In the genomic region with DNA sequence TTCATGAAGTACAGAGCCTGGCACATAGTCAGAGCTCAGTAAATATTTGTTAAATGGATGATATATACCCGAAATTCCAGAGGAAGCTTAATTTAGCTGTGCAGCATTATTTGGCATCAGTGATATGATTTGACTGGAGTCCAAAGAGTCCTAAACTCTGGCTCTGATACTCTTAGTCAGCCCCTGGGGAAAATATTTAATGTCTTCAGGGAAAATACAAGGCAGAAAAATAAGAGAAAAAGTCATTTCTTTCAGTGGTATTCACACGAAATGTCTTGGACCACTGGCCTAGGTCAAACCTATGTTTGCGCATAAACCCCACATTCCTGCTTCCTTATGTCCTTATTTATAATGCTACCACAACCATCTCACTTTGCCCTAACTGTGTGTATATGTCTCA, we compare ENCODE assay signal across 34 cellular contexts. TPM values are rescaled to one million over a fixed set of nuclear protein-coding genes. Genes with fewer than 3 reads are reported as not detected.
"Had no signal": no experiment of that assay in that cellular context is flagged by ENCODE, and none has a peak within 500 bp of the region (broad histone marks: within the 10 kb centered on the region; RNA-seq: fewer than 3 reads in every experiment).

No MANE protein-coding gene starts in this region.

- DNase-seq: heart left ventricle; hypothalamus; immature natural killer cell; kidney; left colon; left lung; lower lobe of right lung; mammary epithelial cell; mesenchymal stem cell; naive thymus-derived CD8-positive, alpha-beta T cell; nucleus accumbens; ovary; right lobe of liver; stimulated activated CD4-positive, alpha-beta T cell treated with anti-CD3 and anti-CD28 coated beads, Interleukin-2, amount 100 ng/mL, for 48 hours; stimulated activated CD4-positive, alpha-beta T cell treated with anti-CD3 and anti-CD28 coated beads, Interleukin-4, amount 100 ng/mL, for 4 hours; stimulated activated CD8-positive, alpha-beta memory T cell treated with anti-CD3 and anti-CD28 coated beads, Interleukin-4, amount 100 ng/mL, for 48 hours; stimulated activated naive CD4-positive, alpha-beta T cell treated with Interleukin-2 at 50 U/mL for 16 hours; stimulated activated naive CD8-positive, alpha-beta T cell treated with anti-CD3 and anti-CD28 coated beads, Interleukin-15, amount 100 ng/mL, for 72 hours; testis; thyroid gland; trophoblast cell; upper lobe of right lung had no signal

- H3K4me3 Mint-ChIP-seq: immature natural killer cell; naive thymus-derived CD8-positive, alpha-beta T cell; nephron; neural crest cell; stimulated activated memory B cell treated with anti-CD40 and anti-IgM and Interleukin-4, amounts not matched to agents 10 μg/mL and 1 μg/mL and 100 μg/mL, for 72 hours; stimulated activated naive CD8-positive, alpha-beta T cell treated with anti-CD3 and anti-CD28 coated beads, Interleukin-15, amount 100 ng/mL, for 72 hours had no signal

- H3K4me1 ChIP-seq: left lung, right lobe of liver, testis had no signal

- H3K9me3 Mint-ChIP-seq: nephron; neural crest cell; stimulated activated naive CD8-positive, alpha-beta T cell treated with anti-CD3 and anti-CD28 coated beads, Interleukin-15, amount 100 ng/mL, for 72 hours had no signal

- H3K4me1 Mint-ChIP-seq: immature natural killer cell; naive thymus-derived CD8-positive, alpha-beta T cell had no signal

- FAIRE-seq: islet of Langerhans, kidney, urothelium cell line had no signal

- H3K4me3 ChIP-seq: heart left ventricle, left lung, lower lobe of right lung, ovary, right atrium auricular region, right lobe of liver, skin epidermis, testis, thyroid gland, upper lobe of right lung had no signal

- ATAC-seq: heart left ventricle; left colon; left lung; lower lobe of right lung; naive thymus-derived CD8-positive, alpha-beta T cell; right lobe of liver; stimulated activated memory B cell treated with anti-CD40 and anti-IgM and Interleukin-4, amounts not matched to agents 10 μg/mL and 1 μg/mL and 100 μg/mL, for 72 hours; stimulated activated naive CD8-positive, alpha-beta T cell treated with anti-CD3 and anti-CD28 coated beads, Interleukin-15, amount 100 ng/mL, for 72 hours; upper lobe of right lung had no signal

- H3K27me3 Mint-ChIP-seq: stimulated activated naive CD8-positive, alpha-beta T cell treated with anti-CD3 and anti-CD28 coated beads, Interleukin-15, amount 100 ng/mL, for 72 hours had no signal

- H3K9me3 ChIP-seq: heart left ventricle, left lung, lower lobe of right lung, ovary, right atrium auricular region, right lobe of liver, testis, thyroid gland, upper lobe of right lung had no signal

- H3K27ac ChIP-seq: heart left ventricle, left lung, lower lobe of right lung, ovary, right atrium auricular region, right lobe of liver, skin epidermis, testis, thyroid gland, upper lobe of right lung had no signal

- H3K36me3 ChIP-seq: heart left ventricle, left lung, lower lobe of right lung, ovary, right atrium auricular region, right lobe of liver, thyroid gland, upper lobe of right lung had no signal

- H3K27me3 ChIP-seq: heart left ventricle, ovary, right atrium auricular region, right lobe of liver, testis, thyroid gland, upper lobe of right lung had no signal

- H3K36me3 Mint-ChIP-seq: immature natural killer cell had no signal

- H3K27ac Mint-ChIP-seq: immature natural killer cell; nephron; progenitor cell of endocrine pancreas; stimulated activated memory B cell treated with anti-CD40 and anti-IgM and Interleukin-4, amounts not matched to agents 10 μg/mL and 1 μg/mL and 100 μg/mL, for 72 hours; stimulated activated naive CD8-positive, alpha-beta T cell treated with anti-CD3 and anti-CD28 coated beads, Interleukin-15, amount 100 ng/mL, for 72 hours had no signal

RNA-seq across cellular contexts. Expression of a gene that starts 23.8 kb away (rescaled TPM):
- total RNA-seq: heart left ventricle; kidney; left colon; left lung; liver; lower lobe of right lung; mammary epithelial cell; mucosa of gallbladder; naive thymus-derived CD8-positive, alpha-beta T cell; ovary; progenitor cell of endocrine pancreas; pulmonary artery endothelial cell; renal cortical epithelial cell; right atrium auricular region; right lobe of liver; testis; thyroid gland; upper lobe of right lung had no signal
- polyA plus RNA-seq: heart left ventricle; immature natural killer cell; liver; mammary epithelial cell; naive thymus-derived CD8-positive, alpha-beta T cell; ovary had no signal
